ENCODE assay signal across 8 cellular contexts in genomic region chr5:119031905-119032304, GRCh38. TPM values are rescaled to one million over a fixed set of nuclear protein-coding genes. Genes with fewer than 3 reads are reported as not detected.
DNase-seq lines count a peak whose midpoint lies in the region; ATAC-seq, FAIRE-seq and TF ChIP-seq lines count a peak whose summit lies in the region.

No MANE protein-coding gene starts in this region.

- WGBS in GM12878 (ENCODE audit: insufficient coverage, insufficient replicate concordance, low lambda C conversion rate, missing lambda C conversion rate): 2% methylated on average over 4 of the region's 4 CpGs

- BruUV-seq in GM12878 (replicated peaks; lab: Mats Ljungman, UMichigan): no TSS peak

- peaks cover 13% of the 10 kb centered on the region for H3K4me1 ChIP-seq in CD8-positive, alpha-beta T cell (ENCODE audit: insufficient read depth, low read length)
- H3K4me1 ChIP-seq in GM12878 (ENCODE audit: control insufficient read depth, insufficient read depth, low read length) (peaks cover 39% of the 10 kb centered on the region), vagina (no peaks in the 10 kb centered on the region)

- H3K27ac ChIP-seq in CD8-positive, alpha-beta T cell (ENCODE audit: low read depth, low read length): no peak overlapping the region
- H3K27ac ChIP-seq in GM12878 (ENCODE audit: control insufficient read depth, insufficient read depth): peak overlapping the region; percentile 95
- no peak overlapping the region for H3K27ac ChIP-seq in vagina

- intact Hi-C loops in CD8-positive, alpha-beta T cell (cut with DNase I, micrococcal nuclease): no loop called here
- intact Hi-C loops in GM12878 (cut with micrococcal nuclease; ENCODE audit: unreplicated experiment) (loop anchor here (1.0 to 5.0 kb wide), 3 partner anchors 39 to 45 kb away; partner anchors contain the start of genes DMXL1 and DTWD2), vagina (cut with DNase I) (no loop called here)

- H3K4me3 Mint-ChIP-seq in CD8-positive, alpha-beta T cell: peak overlapping the region; percentile 47
- no peak overlapping the region for H3K4me3 Mint-ChIP-seq in osteocyte (ENCODE audit: unreplicated experiment)

- SMC1A ChIA-PET in GM12878 (lab: Charles Lee; ENCODE audit: uncharacterized antibody, unreplicated experiment): interaction anchor here (0.7 to 3.4 kb wide), 11 partner anchors 11 to 380 kb away, joined by 3 to 19 read pairs (median 4); partner anchors contain the start of gene DMXL1

- H3K9ac ChIP-seq in GM12878 (ENCODE audit: control insufficient read depth, insufficient read depth, low read length): peak overlapping the region; percentile 53

- no peaks in the 10 kb centered on the region for H3K36me3 Mint-ChIP-seq in CD8-positive, alpha-beta T cell
- no peaks in the 10 kb centered on the region for H3K36me3 Mint-ChIP-seq in osteocyte (ENCODE audit: unreplicated experiment)

- TF ChIP-seq EP300 in GM12878 (IDR thresholded peaks at IDR 0.05; ENCODE audit: borderline replicate concordance in 1 of 2, control insufficient read depth in 1 of 2, low read depth in 2 of 2, low read length in 2 of 2): no peak

- peak overlapping the region; percentile 79 for H3K27ac Mint-ChIP-seq in CD8-positive, alpha-beta T cell
- no peak overlapping the region for H3K27ac Mint-ChIP-seq in osteocyte (ENCODE audit: unreplicated experiment)

- CTCF ChIA-PET in CD8-positive, alpha-beta T cell (lab: Charles Lee): interaction anchor here (1.2 to 1.4 kb wide), 3 partner anchors 10 to 380 kb away, joined by 3 to 5 read pairs (median 4); partner anchors contain the start of gene DTWD2
- CTCF ChIA-PET in GM12878 (lab: Yijun Ruan, JAX): interaction anchor here (1.0 to 3.8 kb wide), 6 partner anchors 10 to 380 kb away, joined by 4 to 23 read pairs (median 8); no protein-coding TSS in a partner anchor

- no peaks in the 10 kb centered on the region for H3K27me3 Mint-ChIP-seq in CD8-positive, alpha-beta T cell (ENCODE audit: low read depth)
- H3K27me3 Mint-ChIP-seq in osteocyte (ENCODE audit: unreplicated experiment): no peaks in the 10 kb centered on the region

- RAD21 ChIA-PET in GM12878 (lab: Charles Lee; ENCODE audit: unreplicated experiment): interaction anchor here (0.7 to 4.6 kb wide), 10 partner anchors 10 to 380 kb away, joined by 3 to 35 read pairs (median 5); partner anchors contain the start of genes DMXL1 and DTWD2

- POLR2A ChIA-PET in CD8-positive, alpha-beta T cell (lab: Charles Lee): interaction anchor here (1.3 to 1.8 kb wide), 2 partner anchors 13 to 39 kb away, joined by 3 to 6 read pairs; partner anchors contain the start of gene DMXL1
- POLR2A ChIA-PET in GM12878 (lab: Charles Lee): interaction anchor here (0.6 to 1.6 kb wide), 3 partner anchors 15 to 39 kb away, joined by 3 to 7 read pairs (median 3); partner anchors contain the start of gene DMXL1

- FAIRE-seq in GM12878 (lab: Jason Lieb, UNC) (peak; percentile 90), D721Med (lab: Jason Lieb, UNC) (no peak)

- no peaks in the 10 kb centered on the region for H3K36me3 ChIP-seq in CD8-positive, alpha-beta T cell (ENCODE audit: insufficient read depth, low read length)
- H3K36me3 ChIP-seq in GM12878 (ENCODE audit: control insufficient read depth in 2 of 2, insufficient read depth in 2 of 2, low read length in 1 of 2): no peaks in the 10 kb centered on the region
- no peaks in the 10 kb centered on the region for H3K36me3 ChIP-seq in vagina

- H4K20me1 ChIP-seq in GM12878 (ENCODE audit: control insufficient read depth, insufficient read depth): no peaks in the 10 kb centered on the region

- no peak for TF ChIP-seq RAD21 in GM12878 (IDR thresholded peaks at IDR 0.05; ENCODE audit: insufficient read depth, low read depth, low read length)

- peak overlapping the region; percentile 89 for H3K4me2 ChIP-seq in GM12878 (ENCODE audit: control insufficient read depth, insufficient read depth)

- H3K4me3 ChIP-seq in CD8-positive, alpha-beta T cell (ENCODE audit: low read depth, low read length): no peak overlapping the region
- H3K4me3 ChIP-seq in GM12878: peak overlapping the region; percentile 29; the same call in 1 of the 2 replicates
- no peak overlapping the region for H3K4me3 ChIP-seq in vagina

- no peak for ATAC-seq in CD8-positive, alpha-beta T cell
- ATAC-seq in GM19372 (IDR thresholded peaks at IDR 0.05; ENCODE audit: low read depth, unreplicated experiment) (peak; percentile 32), HG03342 (IDR thresholded peaks at IDR 0.05; ENCODE audit: unreplicated experiment) (peak; percentile 62), GM12878 (peak; percentile 93)

- H3K9me3 Mint-ChIP-seq in CD8-positive, alpha-beta T cell: no peaks in the 10 kb centered on the region
- no peaks in the 10 kb centered on the region for H3K9me3 Mint-ChIP-seq in osteocyte (ENCODE audit: unreplicated experiment)

- H3K4me1 Mint-ChIP-seq in CD8-positive, alpha-beta T cell (ENCODE audit: low read depth): peaks cover 21% of the 10 kb centered on the region
- peaks cover 8% of the 10 kb centered on the region for H3K4me1 Mint-ChIP-seq in osteocyte (ENCODE audit: unreplicated experiment)

- in situ Hi-C loops in GM12878 (cut with MboI): loop anchor here (5.0 kb wide), 1 partner anchor 35 kb away; no protein-coding TSS in a partner anchor

- H3K9me3 ChIP-seq in CD8-positive, alpha-beta T cell (ENCODE audit: low read length): no peaks in the 10 kb centered on the region
- H3K9me3 ChIP-seq in GM12878 (replicated peaks; ENCODE audit: control insufficient read depth, insufficient read depth, low read length) (no peaks in the 10 kb centered on the region), vagina (no peaks in the 10 kb centered on the region)

- TF ChIP-seq POLR2A in GM12878 (IDR thresholded peaks at IDR 0.05; ENCODE audit: low read depth, low read length) (peak; percentile 51; the same call in 1 of the 2 replicates), vagina (IDR thresholded peaks at IDR 0.05) (no peak)

- H3K79me2 ChIP-seq in GM12878 (ENCODE audit: control insufficient read depth, insufficient read depth, low read length): no peaks in the 10 kb centered on the region; the same call in 1 of the 2 replicates

- no peak for DNase-seq in CD8-positive, alpha-beta T cell
- DNase-seq in GM12878 (ENCODE audit: low read depth, low spot score) (peak; percentile 73), D721Med (ENCODE audit: insufficient read length, low spot score) (no peak), NCI-H510A (lab: John Stamatoyannopoulos, UW) (no peak), vagina (ENCODE audit: extremely low spot score in 2 of 2) (no peak), osteocyte (ENCODE audit: extremely low spot score, unreplicated experiment) (no peak)

- no peaks in the 10 kb centered on the region for H3K27me3 ChIP-seq in CD8-positive, alpha-beta T cell (ENCODE audit: insufficient read depth, low read length)
- H3K27me3 ChIP-seq in GM12878 (replicated peaks in 1 of 2; ENCODE audit: control insufficient read depth in 2 of 2, insufficient read depth in 2 of 2, low read length in 1 of 2) (no peaks in the 10 kb centered on the region), vagina (no peaks in the 10 kb centered on the region)

- TF ChIP-seq CTCF in CD8-positive, alpha-beta T cell (IDR thresholded peaks at IDR 0.05): no peak
- no peak for TF ChIP-seq CTCF in GM12878 (IDR thresholded peaks at IDR 0.05 in 2 of 3, conservative IDR thresholded peaks at IDR 0.05 in 1 of 3; ENCODE audit: control insufficient read depth in 2 of 3, extremely low read depth in 1 of 3, insufficient read depth in 1 of 3, low read depth in 3 of 3, low read length in 3 of 3)
- no peak for TF ChIP-seq CTCF in D721Med (IDR thresholded peaks at IDR 0.05; ENCODE audit: insufficient read depth, missing control alignments)
- no peak for TF ChIP-seq CTCF in vagina (IDR thresholded peaks at IDR 0.05)
- no peak for TF ChIP-seq CTCF in osteocyte (IDR thresholded peaks at IDR 0.05)

- peak overlapping the region; percentile 70 for H2AFZ ChIP-seq in GM12878 (ENCODE audit: control insufficient read depth, low read depth, low read length)

RNA-seq across cellular contexts. Expression of gene DMXL1, which starts 39.0 kb away (rescaled TPM):
- total RNA-seq in CD8-positive, alpha-beta T cell: 10 to 100 TPM; 28.7 to 32.4 TPM
- total RNA-seq in GM12878 (2013; cell fraction: nucleolus; rRNA removed): 353 and 379 TPM in 2 replicates
- total RNA-seq in GM12878 (2014; rRNA removed) (52.8 and 60.0 TPM in 2 replicates), GM12878 (2014; rRNA removed; fragmentation: Illumina TruSeq; extraction: Trizol) (67.7 and 68.4 TPM in 2 replicates), GM12878 (2021) (45.7 and 49.2 TPM in 2 replicates), vagina (56.5 TPM), osteocyte (37.3 and 38.2 TPM in 2 replicates)
- polyA plus RNA-seq in GM12878 (2011; ENCODE audit: low read depth): 11.7 TPM
- polyA plus RNA-seq in GM12878 (2011; rRNA removed) (34.2 and 51.2 TPM in 2 replicates), GM12878 (2014; fragmentation: Illumina TruSeq; extraction: Trizol) (37.1 and 73.0 TPM in 2 replicates), GM12878 (2014; fragmentation: Nextera tagmentation; extraction: Ambion mirVana) (10 to 100 TPM in 1 of 2 experiments, 1 to 10 TPM in 1; 9.1 to 11.0 TPM), GM12878 (2014; rRNA removed) (23.6 and 34.1 TPM in 2 replicates), GM12878 (2016; fragmentation: Nextera tagmentation; extraction: Ambion mirVana) (10 to 100 TPM; 27.7 to 29.6 TPM)
- 8.6 and 10.3 TPM in 2 replicates for polyA plus RNA-seq in GM12878 (2011; cell fraction: cytosol; rRNA removed)
- 27.8 and 34.6 TPM in 2 replicates for polyA plus RNA-seq in GM12878 (2011; cell fraction: nucleus; rRNA removed)
- 24.8 and 28.3 TPM in 2 replicates for polyA plus RNA-seq in GM12878 (2012)
- polyA minus RNA-seq in GM12878 (2011; rRNA and poly(A)+ RNA removed): 50.9 and 75.0 TPM in 2 replicates
- 16.4 and 17.1 TPM in 2 replicates for polyA minus RNA-seq in GM12878 (2011; cell fraction: cytosol; rRNA and poly(A)+ RNA removed)
- 73.7 and 94.3 TPM in 2 replicates for polyA minus RNA-seq in GM12878 (2011; cell fraction: nucleus; rRNA and poly(A)+ RNA removed)

RNA-seq across cellular contexts. Expression of gene DTWD2, which starts 43.6 kb away (rescaled TPM):
- 1 to 10 TPM; 1.6 to 1.9 TPM for total RNA-seq in CD8-positive, alpha-beta T cell
- total RNA-seq in GM12878 (2013; cell fraction: nucleolus; rRNA removed): 16.0 and 18.1 TPM in 2 replicates
- 8.0 and 8.4 TPM in 2 replicates for total RNA-seq in GM12878 (2014; rRNA removed)
- total RNA-seq in GM12878 (2014; rRNA removed; fragmentation: Illumina TruSeq; extraction: Trizol): 4.7 and 4.8 TPM in 2 replicates
- 6.3 and 6.5 TPM in 2 replicates for total RNA-seq in GM12878 (2021)
- 1.1 TPM for polyA plus RNA-seq in GM12878 (2011; ENCODE audit: low read depth)
- polyA plus RNA-seq in GM12878 (2011; rRNA removed): 5.2 and 8.0 TPM in 2 replicates
- 5.3 and 6.3 TPM in 2 replicates for polyA plus RNA-seq in GM12878 (2011; cell fraction: cytosol; rRNA removed)
- polyA plus RNA-seq in GM12878 (2011; cell fraction: nucleus; rRNA removed): 2.0 and 3.5 TPM in 2 replicates
- 1.6 and 2.3 TPM in 2 replicates for polyA plus RNA-seq in GM12878 (2012)
- polyA plus RNA-seq in GM12878 (2014; fragmentation: Illumina TruSeq; extraction: Trizol): 4.4 TPM in 2 replicates
- polyA plus RNA-seq in GM12878 (2014; fragmentation: Nextera tagmentation; extraction: Ambion mirVana): 1 to 10 TPM in 1 of 2 experiments, under 1 TPM in 1; 0.93 to 1.0 TPM
- polyA plus RNA-seq in GM12878 (2014; rRNA removed): 3.5 and 5.3 TPM in 2 replicates
- 1 to 10 TPM; 5.1 to 7.3 TPM for polyA plus RNA-seq in GM12878 (2016; fragmentation: Nextera tagmentation; extraction: Ambion mirVana)
- polyA minus RNA-seq in GM12878 (2011; rRNA and poly(A)+ RNA removed): 3.7 and 3.8 TPM in 2 replicates
- 3.1 and 4.3 TPM in 2 replicates for polyA minus RNA-seq in GM12878 (2011; cell fraction: cytosol; rRNA and poly(A)+ RNA removed)
- 4.2 and 7.6 TPM in 2 replicates for polyA minus RNA-seq in GM12878 (2011; cell fraction: nucleus; rRNA and poly(A)+ RNA removed)
- total RNA-seq in vagina: 7.9 TPM
- 5.8 and 6.1 TPM in 2 replicates for total RNA-seq in osteocyte
